ENCODE assay signal across 21 cellular contexts in the genomic region with DNA sequence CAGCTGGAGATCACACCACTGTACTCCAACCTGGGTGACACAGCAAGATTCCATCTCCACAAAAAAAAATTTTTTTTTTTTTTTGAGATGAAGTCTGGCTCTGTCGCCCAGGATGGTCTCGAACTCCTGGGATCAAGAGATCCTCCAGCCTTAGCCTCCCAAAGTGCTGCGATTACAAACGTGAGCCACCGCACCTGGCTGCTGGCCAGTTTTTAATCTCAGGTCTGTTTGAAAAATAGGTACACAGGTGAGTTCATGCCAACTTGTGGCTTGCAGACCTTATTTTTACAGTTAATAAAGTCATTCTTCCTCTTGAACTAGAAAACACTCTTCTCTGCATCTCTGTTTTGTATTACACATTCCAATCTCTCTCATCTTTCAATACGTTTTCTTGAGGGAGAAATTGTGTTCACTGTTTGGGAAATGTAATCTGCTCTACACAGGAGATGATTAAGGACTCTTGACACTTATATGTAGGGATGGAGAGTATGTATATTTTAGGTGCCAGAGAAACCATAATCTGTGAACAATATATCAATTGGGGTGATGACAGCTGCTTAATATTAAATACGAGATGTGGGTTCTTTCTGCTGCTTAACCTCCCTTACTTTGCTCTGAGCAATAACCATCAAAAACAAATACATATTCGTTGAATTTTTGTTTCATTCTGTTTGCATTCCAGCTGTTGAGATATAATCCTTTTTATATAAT. TPM values are rescaled to one million over a fixed set of nuclear protein-coding genes. Genes with fewer than 3 reads are reported as not detected.
"Had no signal": no experiment of that assay in that cellular context is flagged by ENCODE, and none has a peak within 500 bp of the region (broad histone marks: within the 10 kb centered on the region; RNA-seq: fewer than 3 reads in every experiment).

No MANE protein-coding gene starts in this region.

- H3K4me3 ChIP-seq: ascending aorta, breast epithelium, coronary artery, lung, suprapubic skin, transverse colon, uterus had no signal

- H3K27ac Mint-ChIP-seq: activated CD4-positive, alpha-beta T cell treated with anti-CD3 and anti-CD28 coated beads, Interleukin-2, amount 10 ng/mL, durations not matched to agents 7 days and 5 days; activated CD8-positive, alpha-beta T cell treated with anti-CD3 and anti-CD28 coated beads, Interleukin-2, amount 10 ng/mL, durations not matched to agents 7 days and 5 days; activated naive CD4-positive, alpha-beta T cell treated with anti-CD3 and anti-CD28 coated beads, Interleukin-2, amount 10 ng/mL, durations not matched to agents 7 days and 5 days; activated naive CD8-positive, alpha-beta T cell treated with anti-CD3 and anti-CD28 coated beads, Interleukin-2, amount 50 U/mL, for 24 hours; activated T-cell treated with anti-CD3 and anti-CD28 coated beads, Interleukin-2, amount 50 U/mL, for 24 hours; activated T-helper 2 cell treated with anti-CD3 and anti-CD28 coated beads, Interferon-gamma antibody, Interleukin-2, Interleukin-4, amounts not matched to agents 10 μg/mL and 5 μg/mL and 100 μg/mL, durations not matched to agents 14 hours and 24 hours and 36 hours; natural killer cell treated with Interleukin-12 subunit alpha and Interleukin-12 subunit beta and Interleukin-15 and Interleukin-18, amount 100 ng/mL, for 72 hours had no signal

- H3K36me3 Mint-ChIP-seq: activated naive CD4-positive, alpha-beta T cell treated with anti-CD3 and anti-CD28 coated beads, Interleukin-2, amount 10 ng/mL, durations not matched to agents 7 days and 5 days; natural killer cell treated with Interleukin-12 subunit alpha and Interleukin-12 subunit beta and Interleukin-15 and Interleukin-18, amount 100 ng/mL, for 72 hours had no signal

- H3K4me3 Mint-ChIP-seq: activated CD4-positive, alpha-beta T cell treated with anti-CD3 and anti-CD28 coated beads, Interleukin-2, amount 10 ng/mL, durations not matched to agents 7 days and 5 days; activated CD8-positive, alpha-beta T cell treated with anti-CD3 and anti-CD28 coated beads, Interleukin-2, amount 10 ng/mL, durations not matched to agents 7 days and 5 days; activated naive CD4-positive, alpha-beta T cell treated with anti-CD3 and anti-CD28 coated beads, Interleukin-2, amount 10 ng/mL, durations not matched to agents 7 days and 5 days; activated naive CD8-positive, alpha-beta T cell treated with anti-CD3 and anti-CD28 coated beads, Interleukin-2, amount 50 U/mL, for 24 hours; activated T-cell treated with anti-CD3 and anti-CD28 coated beads, Interleukin-2, amount 50 U/mL, for 24 hours; natural killer cell treated with Interleukin-12 subunit alpha and Interleukin-12 subunit beta and Interleukin-15 and Interleukin-18, amount 100 ng/mL, for 72 hours had no signal

- H3K36me3 ChIP-seq: ascending aorta, breast epithelium, suprapubic skin, transverse colon, uterus had no signal

- H3K27ac ChIP-seq: ascending aorta, breast epithelium, coronary artery, suprapubic skin, transverse colon, uterus had no signal

- H3K9me3 ChIP-seq: ascending aorta, breast epithelium, suprapubic skin, transverse colon, uterus had no signal

- DNase-seq: activated CD4-positive, alpha-beta T cell treated with anti-CD3 and anti-CD28 coated beads, Interleukin-2, amount 10 ng/mL, durations not matched to agents 7 days and 5 days; activated CD8-positive, alpha-beta T cell treated with anti-CD3 and anti-CD28 coated beads, Interleukin-2, amount 10 ng/mL, durations not matched to agents 7 days and 5 days; activated naive CD4-positive, alpha-beta T cell treated with anti-CD3 and anti-CD28 coated beads, Interleukin-2, amount 10 ng/mL, durations not matched to agents 7 days and 5 days; activated naive CD8-positive, alpha-beta T cell treated with anti-CD3 and anti-CD28 coated beads, Interleukin-2, amount 50 U/mL, for 24 hours; activated T-cell treated with anti-CD3 and anti-CD28 coated beads, Interleukin-2, amount 50 U/mL, for 24 hours; foreskin melanocyte; hypothalamus; nucleus accumbens; posterior cingulate gyrus; stimulated activated CD4-positive, alpha-beta T cell treated with anti-CD3 and anti-CD28 coated beads, Interleukin-2, amount 100 ng/mL, for 24 hours; stimulated activated naive CD8-positive, alpha-beta T cell treated with anti-CD3 and anti-CD28 coated beads, Interleukin-15, Interleukin-2, amounts not matched to agents 100 U/mL and 50 U/mL, for 24 hours; T1000; transverse colon; uterus had no signal

- H3K4me1 Mint-ChIP-seq: activated CD4-positive, alpha-beta T cell treated with anti-CD3 and anti-CD28 coated beads, Interleukin-2, amount 10 ng/mL, durations not matched to agents 7 days and 5 days; activated naive CD4-positive, alpha-beta T cell treated with anti-CD3 and anti-CD28 coated beads, Interleukin-2, amount 10 ng/mL, durations not matched to agents 7 days and 5 days; activated naive CD8-positive, alpha-beta T cell treated with anti-CD3 and anti-CD28 coated beads, Interleukin-2, amount 50 U/mL, for 24 hours had no signal

- H3K27me3 ChIP-seq: ascending aorta, breast epithelium, transverse colon, uterus had no signal

- H3K9me3 Mint-ChIP-seq: activated CD4-positive, alpha-beta T cell treated with anti-CD3 and anti-CD28 coated beads, Interleukin-2, amount 10 ng/mL, durations not matched to agents 7 days and 5 days; activated naive CD4-positive, alpha-beta T cell treated with anti-CD3 and anti-CD28 coated beads, Interleukin-2, amount 10 ng/mL, durations not matched to agents 7 days and 5 days; activated naive CD8-positive, alpha-beta T cell treated with anti-CD3 and anti-CD28 coated beads, Interleukin-2, amount 50 U/mL, for 24 hours; activated T-cell treated with anti-CD3 and anti-CD28 coated beads, Interleukin-2, amount 50 U/mL, for 24 hours; activated T-helper 2 cell treated with anti-CD3 and anti-CD28 coated beads, Interferon-gamma antibody, Interleukin-2, Interleukin-4, amounts not matched to agents 10 μg/mL and 5 μg/mL and 100 μg/mL, durations not matched to agents 14 hours and 24 hours and 36 hours; natural killer cell treated with Interleukin-12 subunit alpha and Interleukin-12 subunit beta and Interleukin-15 and Interleukin-18, amount 100 ng/mL, for 72 hours had no signal

- H3K4me1 ChIP-seq: ascending aorta, breast epithelium, transverse colon, uterus had no signal

RNA-seq across cellular contexts. Expression of a gene that starts 17.7 kb away (rescaled TPM):
- total RNA-seq: activated CD4-positive, alpha-beta T cell treated with anti-CD3 and anti-CD28 coated beads, Interleukin-2, amount 10 ng/mL, durations not matched to agents 7 days and 5 days; activated CD8-positive, alpha-beta T cell treated with anti-CD3 and anti-CD28 coated beads, Interleukin-2, amount 10 ng/mL, durations not matched to agents 7 days and 5 days; activated T-helper 2 cell treated with anti-CD3 and anti-CD28 coated beads, Interferon-gamma antibody, Interleukin-2, Interleukin-4, amounts not matched to agents 10 μg/mL and 5 μg/mL and 100 μg/mL, durations not matched to agents 14 hours and 24 hours and 36 hours; natural killer cell treated with Interleukin-12 subunit alpha and Interleukin-12 subunit beta and Interleukin-15 and Interleukin-18, amount 100 ng/mL, for 72 hours had no signal
